In genomic region chr2:1745171-1746023, GRCh38 we compare ENCODE assay signal across 2 cellular contexts.
TF ChIP-seq lines count a peak whose summit lies in the region.

No MANE protein-coding gene starts in this region.

TF ChIP-seq in SK-N-SH, 30 proteins besides CTCF, POLR2A, EP300 and RAD21 (continued from another document):
- TF ChIP-seq ZBTB33 (IDR thresholded peaks at IDR 0.05; ENCODE audit: borderline replicate concordance, low read depth) (no peak), USF2 (IDR thresholded peaks at IDR 0.05; ENCODE audit: borderline replicate concordance, low read depth, low read length) (no peak), TCF12 (IDR thresholded peaks at IDR 0.05) (no peak), JUND (IDR thresholded peaks at IDR 0.05) (no peak)
TF ChIP-seq in SK-N-SH: peak in this region for 0.

TF ChIP-seq in SK-N-SH treated with all-trans-retinoic acid at 6 μM for 48 hours, 23 proteins besides CTCF, POLR2A, EP300 and RAD21 (continued from another document):
- no peak for TF ChIP-seq TSHZ2 (CRISPR knock-in tag; IDR thresholded peaks at IDR 0.05)
- TF ChIP-seq ZNF8 (CRISPR knock-in tag; IDR thresholded peaks at IDR 0.05) = no peak
- TF ChIP-seq GLIS3 (CRISPR knock-in tag; IDR thresholded peaks at IDR 0.05) = no peak
- no peak for TF ChIP-seq TOX (CRISPR knock-in tag; IDR thresholded peaks at IDR 0.05; ENCODE audit: borderline replicate concordance)
- no peak for TF ChIP-seq OSR1 (CRISPR knock-in tag; IDR thresholded peaks at IDR 0.05)
- no peak for TF ChIP-seq ISL1 (CRISPR knock-in tag; IDR thresholded peaks at IDR 0.05)
- TF ChIP-seq ZC3H10 (CRISPR knock-in tag; IDR thresholded peaks at IDR 0.05) = no peak
- TF ChIP-seq BACH2 (CRISPR knock-in tag; IDR thresholded peaks at IDR 0.05; ENCODE audit: borderline replicate concordance) = no peak
- no peak for TF ChIP-seq PATZ1 (CRISPR knock-in tag; IDR thresholded peaks at IDR 0.05; ENCODE audit: borderline replicate concordance)
- no peak for TF ChIP-seq PPARA (CRISPR knock-in tag; IDR thresholded peaks at IDR 0.05; ENCODE audit: borderline replicate concordance)
- no peak for TF ChIP-seq ARNTL (CRISPR knock-in tag; IDR thresholded peaks at IDR 0.05; ENCODE audit: borderline replicate concordance, low read depth)
- TF ChIP-seq SNAI2 (CRISPR knock-in tag; IDR thresholded peaks at IDR 0.05) = no peak
- no peak for TF ChIP-seq RARB (CRISPR knock-in tag; IDR thresholded peaks at IDR 0.05)
- no peak for TF ChIP-seq ZFP30 (CRISPR knock-in tag; IDR thresholded peaks at IDR 0.05)
- no peak for TF ChIP-seq CSRNP3 (CRISPR knock-in tag; IDR thresholded peaks at IDR 0.05)
- TF ChIP-seq TCF4 (CRISPR knock-in tag; IDR thresholded peaks at IDR 0.05; ENCODE audit: borderline replicate concordance) = no peak
